Comparison of ENCODE assay signal across 9 cellular contexts in genomic region chr17:7470457-7470973, GRCh38. TPM values are rescaled to one million over a fixed set of nuclear protein-coding genes. Genes with fewer than 3 reads are reported as not detected.
"Had no signal": no experiment of that assay in that cellular context is flagged by ENCODE, and none has a peak within 500 bp of the region (broad histone marks: within the 10 kb centered on the region; RNA-seq: fewer than 3 reads in every experiment).

No MANE protein-coding gene starts in this region.

RNA-seq across cellular contexts. Expression of gene SLC35G6, which starts 10.7 kb away (rescaled TPM):
- total RNA-seq: activated CD4-positive, alpha-beta T cell treated with anti-CD3 and anti-CD28 coated beads, Interleukin-2, amount 10 ng/mL, durations not matched to agents 24 days and 14 days; activated CD8-positive, alpha-beta memory T cell treated with anti-CD3 and anti-CD28 coated beads for 36 hours; activated CD8-positive, alpha-beta T cell treated with anti-CD3 and anti-CD28 coated beads for 36 hours; activated naive CD4-positive, alpha-beta T cell treated with anti-CD3 and anti-CD28 coated beads, Interleukin-2, amount 50 U/mL, for 72 hours; activated T-helper 2 cell treated with anti-CD3 and anti-CD28 coated beads, Interferon-gamma antibody, Interleukin-2, Interleukin-4, amounts not matched to agents 10 μg/mL and 5 μg/mL and 100 μg/mL, durations not matched to agents 14 hours and 24 hours and 36 hours; ascending aorta; bronchial epithelial cell; SJSA1 had no signal
- polyA plus RNA-seq: SK-N-SH had no signal

RNA-seq across cellular contexts. Expression of gene FGF11, which starts 31.2 kb away (rescaled TPM):
- total RNA-seq: SJSA1 had no signal
